Comparison of ENCODE assay signal across 1 cellular context in the genomic region with DNA sequence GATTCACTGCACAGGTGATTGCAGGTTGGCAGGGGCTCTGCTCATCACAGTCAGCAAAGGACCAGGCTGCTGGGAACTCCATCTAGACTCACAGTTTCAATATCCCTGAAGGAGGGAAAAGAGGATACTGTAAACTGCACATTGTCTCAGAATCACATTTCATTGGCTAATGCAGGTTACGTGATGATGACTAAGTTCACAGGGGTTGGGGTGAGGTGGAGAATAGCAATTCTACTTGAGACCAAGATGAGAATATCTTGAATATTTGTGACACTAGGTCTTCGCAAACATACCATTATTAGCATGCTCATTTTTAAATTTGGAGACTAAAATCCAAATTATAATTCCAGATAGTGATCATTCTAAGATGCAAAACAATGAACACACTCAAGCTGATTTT.
TF ChIP-seq lines count a peak whose summit lies in the region.

No MANE protein-coding gene starts in this region.

TF ChIP-seq in K562, 482 proteins besides CTCF, POLR2A, EP300 and RAD21 (continued from another document):
- TF ChIP-seq, protein P1, sequence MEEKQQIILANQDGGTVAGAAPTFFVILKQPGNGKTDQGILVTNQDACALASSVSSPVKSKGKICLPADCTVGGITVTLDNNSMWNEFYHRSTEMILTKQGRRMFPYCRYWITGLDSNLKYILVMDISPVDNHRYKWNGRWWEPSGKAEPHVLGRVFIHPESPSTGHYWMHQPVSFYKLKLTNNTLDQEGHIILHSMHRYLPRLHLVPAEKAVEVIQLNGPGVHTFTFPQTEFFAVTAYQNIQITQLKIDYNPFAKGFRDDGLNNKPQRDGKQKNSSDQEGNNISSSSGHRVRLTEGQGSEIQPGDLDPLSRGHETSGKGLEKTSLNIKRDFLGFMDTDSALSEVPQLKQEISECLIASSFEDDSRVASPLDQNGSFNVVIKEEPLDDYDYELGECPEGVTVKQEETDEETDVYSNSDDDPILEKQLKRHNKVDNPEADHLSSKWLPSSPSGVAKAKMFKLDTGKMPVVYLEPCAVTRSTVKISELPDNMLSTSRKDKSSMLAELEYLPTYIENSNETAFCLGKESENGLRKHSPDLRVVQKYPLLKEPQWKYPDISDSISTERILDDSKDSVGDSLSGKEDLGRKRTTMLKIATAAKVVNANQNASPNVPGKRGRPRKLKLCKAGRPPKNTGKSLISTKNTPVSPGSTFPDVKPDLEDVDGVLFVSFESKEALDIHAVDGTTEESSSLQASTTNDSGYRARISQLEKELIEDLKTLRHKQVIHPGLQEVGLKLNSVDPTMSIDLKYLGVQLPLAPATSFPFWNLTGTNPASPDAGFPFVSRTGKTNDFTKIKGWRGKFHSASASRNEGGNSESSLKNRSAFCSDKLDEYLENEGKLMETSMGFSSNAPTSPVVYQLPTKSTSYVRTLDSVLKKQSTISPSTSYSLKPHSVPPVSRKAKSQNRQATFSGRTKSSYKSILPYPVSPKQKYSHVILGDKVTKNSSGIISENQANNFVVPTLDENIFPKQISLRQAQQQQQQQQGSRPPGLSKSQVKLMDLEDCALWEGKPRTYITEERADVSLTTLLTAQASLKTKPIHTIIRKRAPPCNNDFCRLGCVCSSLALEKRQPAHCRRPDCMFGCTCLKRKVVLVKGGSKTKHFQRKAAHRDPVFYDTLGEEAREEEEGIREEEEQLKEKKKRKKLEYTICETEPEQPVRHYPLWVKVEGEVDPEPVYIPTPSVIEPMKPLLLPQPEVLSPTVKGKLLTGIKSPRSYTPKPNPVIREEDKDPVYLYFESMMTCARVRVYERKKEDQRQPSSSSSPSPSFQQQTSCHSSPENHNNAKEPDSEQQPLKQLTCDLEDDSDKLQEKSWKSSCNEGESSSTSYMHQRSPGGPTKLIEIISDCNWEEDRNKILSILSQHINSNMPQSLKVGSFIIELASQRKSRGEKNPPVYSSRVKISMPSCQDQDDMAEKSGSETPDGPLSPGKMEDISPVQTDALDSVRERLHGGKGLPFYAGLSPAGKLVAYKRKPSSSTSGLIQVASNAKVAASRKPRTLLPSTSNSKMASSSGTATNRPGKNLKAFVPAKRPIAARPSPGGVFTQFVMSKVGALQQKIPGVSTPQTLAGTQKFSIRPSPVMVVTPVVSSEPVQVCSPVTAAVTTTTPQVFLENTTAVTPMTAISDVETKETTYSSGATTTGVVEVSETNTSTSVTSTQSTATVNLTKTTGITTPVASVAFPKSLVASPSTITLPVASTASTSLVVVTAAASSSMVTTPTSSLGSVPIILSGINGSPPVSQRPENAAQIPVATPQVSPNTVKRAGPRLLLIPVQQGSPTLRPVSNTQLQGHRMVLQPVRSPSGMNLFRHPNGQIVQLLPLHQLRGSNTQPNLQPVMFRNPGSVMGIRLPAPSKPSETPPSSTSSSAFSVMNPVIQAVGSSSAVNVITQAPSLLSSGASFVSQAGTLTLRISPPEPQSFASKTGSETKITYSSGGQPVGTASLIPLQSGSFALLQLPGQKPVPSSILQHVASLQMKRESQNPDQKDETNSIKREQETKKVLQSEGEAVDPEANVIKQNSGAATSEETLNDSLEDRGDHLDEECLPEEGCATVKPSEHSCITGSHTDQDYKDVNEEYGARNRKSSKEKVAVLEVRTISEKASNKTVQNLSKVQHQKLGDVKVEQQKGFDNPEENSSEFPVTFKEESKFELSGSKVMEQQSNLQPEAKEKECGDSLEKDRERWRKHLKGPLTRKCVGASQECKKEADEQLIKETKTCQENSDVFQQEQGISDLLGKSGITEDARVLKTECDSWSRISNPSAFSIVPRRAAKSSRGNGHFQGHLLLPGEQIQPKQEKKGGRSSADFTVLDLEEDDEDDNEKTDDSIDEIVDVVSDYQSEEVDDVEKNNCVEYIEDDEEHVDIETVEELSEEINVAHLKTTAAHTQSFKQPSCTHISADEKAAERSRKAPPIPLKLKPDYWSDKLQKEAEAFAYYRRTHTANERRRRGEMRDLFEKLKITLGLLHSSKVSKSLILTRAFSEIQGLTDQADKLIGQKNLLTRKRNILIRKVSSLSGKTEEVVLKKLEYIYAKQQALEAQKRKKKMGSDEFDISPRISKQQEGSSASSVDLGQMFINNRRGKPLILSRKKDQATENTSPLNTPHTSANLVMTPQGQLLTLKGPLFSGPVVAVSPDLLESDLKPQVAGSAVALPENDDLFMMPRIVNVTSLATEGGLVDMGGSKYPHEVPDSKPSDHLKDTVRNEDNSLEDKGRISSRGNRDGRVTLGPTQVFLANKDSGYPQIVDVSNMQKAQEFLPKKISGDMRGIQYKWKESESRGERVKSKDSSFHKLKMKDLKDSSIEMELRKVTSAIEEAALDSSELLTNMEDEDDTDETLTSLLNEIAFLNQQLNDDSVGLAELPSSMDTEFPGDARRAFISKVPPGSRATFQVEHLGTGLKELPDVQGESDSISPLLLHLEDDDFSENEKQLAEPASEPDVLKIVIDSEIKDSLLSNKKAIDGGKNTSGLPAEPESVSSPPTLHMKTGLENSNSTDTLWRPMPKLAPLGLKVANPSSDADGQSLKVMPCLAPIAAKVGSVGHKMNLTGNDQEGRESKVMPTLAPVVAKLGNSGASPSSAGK (IDR thresholded peaks at IDR 0.05), result no peak
- no peak for TF ChIP-seq NR4A1 (CRISPR knock-in tag; IDR thresholded peaks at IDR 0.05)
- no peak for TF ChIP-seq NR4A1 (tag; IDR thresholded peaks at IDR 0.05)
- TF ChIP-seq DMBX1 (CRISPR knock-in tag; IDR thresholded peaks at IDR 0.05; ENCODE audit: borderline replicate concordance), result no peak
- no peak for TF ChIP-seq ZNF140 (CRISPR knock-in tag; IDR thresholded peaks at IDR 0.05)
- no peak for TF ChIP-seq SAFB (IDR thresholded peaks at IDR 0.05; ENCODE audit: borderline replicate concordance, low read depth, low read length)
- no peak for TF ChIP-seq ZNF780A (CRISPR knock-in tag; IDR thresholded peaks at IDR 0.05)
- no peak for TF ChIP-seq DIDO1 (tag; IDR thresholded peaks at IDR 0.05; ENCODE audit: low read depth)
- TF ChIP-seq CBFB (CRISPR knock-in tag; IDR thresholded peaks at IDR 0.05), result no peak
- TF ChIP-seq, protein P2, sequence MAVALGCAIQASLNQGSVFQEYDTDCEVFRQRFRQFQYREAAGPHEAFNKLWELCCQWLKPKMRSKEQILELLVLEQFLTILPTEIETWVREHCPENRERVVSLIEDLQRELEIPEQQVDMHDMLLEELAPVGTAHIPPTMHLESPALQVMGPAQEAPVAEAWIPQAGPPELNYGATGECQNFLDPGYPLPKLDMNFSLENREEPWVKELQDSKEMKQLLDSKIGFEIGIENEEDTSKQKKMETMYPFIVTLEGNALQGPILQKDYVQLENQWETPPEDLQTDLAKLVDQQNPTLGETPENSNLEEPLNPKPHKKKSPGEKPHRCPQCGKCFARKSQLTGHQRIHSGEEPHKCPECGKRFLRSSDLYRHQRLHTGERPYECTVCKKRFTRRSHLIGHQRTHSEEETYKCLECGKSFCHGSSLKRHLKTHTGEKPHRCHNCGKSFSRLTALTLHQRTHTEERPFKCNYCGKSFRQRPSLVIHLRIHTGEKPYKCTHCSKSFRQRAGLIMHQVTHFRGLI (CRISPR knock-in tag; IDR thresholded peaks at IDR 0.05), result no peak
- TF ChIP-seq IFI16 (CRISPR knock-in tag; IDR thresholded peaks at IDR 0.05), result no peak
